Comparison of ENCODE assay signal across 28 cellular contexts in the genomic region with DNA sequence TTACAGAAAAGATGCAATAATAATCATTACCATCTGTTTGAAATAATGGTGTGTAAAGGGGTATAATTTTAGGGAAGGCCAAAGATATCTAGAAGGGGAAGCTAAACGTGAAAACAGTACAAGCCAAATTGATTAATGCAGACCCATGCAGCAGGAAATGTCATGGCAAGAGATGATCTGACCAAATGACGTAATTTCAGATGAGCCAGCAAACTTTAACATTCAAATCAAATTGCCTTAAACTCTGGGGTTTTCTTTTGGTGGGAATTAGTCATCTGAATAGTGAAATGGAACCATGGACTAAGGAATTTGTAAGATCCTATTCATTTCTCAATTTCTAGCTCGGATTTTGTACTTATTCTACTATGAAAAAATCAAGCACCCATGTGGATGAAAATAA. TPM values are rescaled to one million over a fixed set of nuclear protein-coding genes. Genes with fewer than 3 reads are reported as not detected.
DNase-seq lines count a peak whose midpoint lies in the region; ATAC-seq, FAIRE-seq and TF ChIP-seq lines count a peak whose summit lies in the region.
"Had no signal": no experiment of that assay in that cellular context is flagged by ENCODE, and none has a peak within 500 bp of the region (broad histone marks: within the 10 kb centered on the region; RNA-seq: fewer than 3 reads in every experiment).

No MANE protein-coding gene starts in this region.

- H3K4me1 Mint-ChIP-seq in glutamatergic neuron (ENCODE audit: low read depth, unreplicated experiment) = no peaks in the 10 kb centered on the region
- H3K4me1 Mint-ChIP-seq: IgD-negative memory B cell, natural killer cell had no signal

- H3K9me3 Mint-ChIP-seq in glutamatergic neuron (ENCODE audit: unreplicated experiment) = no peaks in the 10 kb centered on the region
- H3K9me3 Mint-ChIP-seq: activated naive CD4-positive, alpha-beta T cell treated with anti-CD3 and anti-CD28 coated beads, Interleukin-2, amount 50 U/mL, for 72 hours; activated T-cell treated with anti-CD3 and anti-CD28 coated beads, Interleukin-2, amount 50 U/mL, for 72 hours; IgD-negative memory B cell; natural killer cell had no signal

- 71% methylated on average over 3 of the region's 3 CpGs for WGBS in suprapubic skin

- no peak for ATAC-seq in GM19397 (IDR thresholded peaks at IDR 0.05; ENCODE audit: unreplicated experiment)
- ATAC-seq: activated naive CD4-positive, alpha-beta T cell treated with anti-CD3 and anti-CD28 coated beads, Interleukin-2, amount 50 U/mL, for 72 hours; activated T-cell treated with anti-CD3 and anti-CD28 coated beads, Interleukin-2, amount 50 U/mL, for 72 hours; natural killer cell had no signal

- H3K27me3 Mint-ChIP-seq in glutamatergic neuron (ENCODE audit: unreplicated experiment) = no peaks in the 10 kb centered on the region
- H3K27me3 Mint-ChIP-seq: IgD-negative memory B cell, progenitor cell of endocrine pancreas had no signal

- H3K36me3 Mint-ChIP-seq in glutamatergic neuron (ENCODE audit: unreplicated experiment) = no peaks in the 10 kb centered on the region
- H3K36me3 Mint-ChIP-seq: activated naive CD4-positive, alpha-beta T cell treated with anti-CD3 and anti-CD28 coated beads, Interleukin-2, amount 50 U/mL, for 72 hours; IgD-negative memory B cell; natural killer cell had no signal

- no peak overlapping the region for H3K27ac Mint-ChIP-seq in glutamatergic neuron (ENCODE audit: unreplicated experiment)
- H3K27ac Mint-ChIP-seq: activated naive CD4-positive, alpha-beta T cell treated with anti-CD3 and anti-CD28 coated beads, Interleukin-2, amount 50 U/mL, for 72 hours; activated T-cell treated with anti-CD3 and anti-CD28 coated beads, Interleukin-2, amount 50 U/mL, for 72 hours; IgD-negative memory B cell; natural killer cell; progenitor cell of endocrine pancreas had no signal

- H3K4me1 ChIP-seq in adipocyte (ENCODE audit: control insufficient read depth, insufficient read depth, low read length) = peaks cover 13% of the 10 kb centered on the region
- no peaks in the 10 kb centered on the region for H3K4me1 ChIP-seq in suprapubic skin
- H3K4me1 ChIP-seq: BE2C, esophagus squamous epithelium had no signal

- no peaks in the 10 kb centered on the region for H3K27me3 ChIP-seq in adipocyte (replicated peaks; ENCODE audit: control insufficient read depth, insufficient read depth, low read length)
- H3K27me3 ChIP-seq in suprapubic skin = no peaks in the 10 kb centered on the region
- H3K27me3 ChIP-seq: esophagus squamous epithelium had no signal

- TF ChIP-seq EP300 in suprapubic skin (IDR thresholded peaks at IDR 0.05) = no peak

- H3K27ac ChIP-seq in suprapubic skin = no peak overlapping the region
- H3K27ac ChIP-seq: esophagus squamous epithelium had no signal

- H3K4me3 ChIP-seq in AG10803 (ENCODE audit: low read length) (no peak overlapping the region), adipocyte (ENCODE audit: low read length) (no peak overlapping the region), fibroblast of the aortic adventitia (ENCODE audit: low read depth, low read length) (no peak overlapping the region), suprapubic skin (no peak overlapping the region)
- H3K4me3 ChIP-seq: esophagus squamous epithelium had no signal

- FAIRE-seq in H54 (lab: Jason Lieb, UNC) = peak; percentile 97
- FAIRE-seq: bronchial epithelial cell, GM12891 had no signal

- peak; percentile 56 for DNase-seq in AG10803 (ENCODE audit: low read depth)
- no peak for DNase-seq in H54 (ENCODE audit: insufficient read length, low spot score)
- DNase-seq in adipocyte (ENCODE audit: low read depth) = peak; percentile 42
- DNase-seq in fibroblast of the aortic adventitia (ENCODE audit: low read depth) = peak; percentile 18
- no peak for DNase-seq in D341Med (ENCODE audit: low spot score)
- no peak for DNase-seq in suprapubic skin (ENCODE audit: low spot score in 2 of 2)
- DNase-seq in glutamatergic neuron = no peak
- DNase-seq: activated CD8-positive, alpha-beta memory T cell treated with anti-CD3 and anti-CD28 coated beads for 24 hours; activated T-cell treated with anti-CD3 and anti-CD28 coated beads, Interleukin-2, amount 50 U/mL, for 72 hours; BE2C; esophagus squamous epithelium; GF-D8; hypothalamus; kidney; natural killer cell; NCI-H1092; NCI-H2081; NCI-H510A treated with DMSO at 0.1 percent for 48 hours; Right ventricle myocardium superior; stimulated activated CD4-positive, alpha-beta T cell treated with anti-CD3 and anti-CD28 coated beads, Interleukin-4, amount 100 ng/mL, for 4 hours; substantia nigra; T-helper 1 cell had no signal

- no peak overlapping the region for H3K4me3 Mint-ChIP-seq in glutamatergic neuron (ENCODE audit: unreplicated experiment)
- H3K4me3 Mint-ChIP-seq: activated T-cell treated with anti-CD3 and anti-CD28 coated beads, Interleukin-2, amount 50 U/mL, for 72 hours; IgD-negative memory B cell; natural killer cell had no signal

- H3K36me3 ChIP-seq in adipocyte (ENCODE audit: control insufficient read depth, insufficient read depth, low read length, severe bottlenecking) (no peaks in the 10 kb centered on the region), suprapubic skin (no peaks in the 10 kb centered on the region)
- H3K36me3 ChIP-seq: BE2C, esophagus squamous epithelium had no signal

- H3K9ac ChIP-seq in adipocyte (ENCODE audit: low read length) = no peak overlapping the region

- no peak for TF ChIP-seq POLR2A in H54 (IDR thresholded peaks at IDR 0.05; ENCODE audit: low read depth, low read length)
- TF ChIP-seq POLR2A in suprapubic skin (IDR thresholded peaks at IDR 0.05) = no peak

- TF ChIP-seq CTCF in AG10803 (conservative IDR thresholded peaks at IDR 0.05; ENCODE audit: low read length) (no peak), fibroblast of the aortic adventitia (IDR thresholded peaks at IDR 0.05; ENCODE audit: insufficient read depth, low read length) (no peak), suprapubic skin (IDR thresholded peaks at IDR 0.05) (no peak), glutamatergic neuron (IDR thresholded peaks at IDR 0.05; ENCODE audit: partially characterized antibody, unreplicated experiment) (no peak)

- H3K9me3 ChIP-seq in adipocyte (ENCODE audit: control insufficient read depth, low read length) (no peaks in the 10 kb centered on the region), suprapubic skin (no peaks in the 10 kb centered on the region)
- H3K9me3 ChIP-seq: BE2C, esophagus squamous epithelium had no signal

RNA-seq across cellular contexts. Expression of a gene that starts 21.4 kb away (rescaled TPM):
- 0.25 and 2.3 TPM in 2 replicates for total RNA-seq in fibroblast of the aortic adventitia (ENCODE audit: low replicate concordance)
- total RNA-seq in suprapubic skin = 1 to 10 TPM; 3.1 to 4.9 (median 3.8) TPM
- not detected for total RNA-seq in glutamatergic neuron (ENCODE audit: unreplicated experiment)

Comparison
In these comparisons a context has a peak if more than half of its experiments do, and no peak if none do; other contexts are left out.
1. DNase-seq: peak in AG10803 (single experiment), adipocyte (single experiment) and fibroblast of the aortic adventitia (single experiment); none in H54 (single experiment), D341Med (single experiment), suprapubic skin (0 of 2) and glutamatergic neuron (single experiment).